Comparison of ENCODE assay signal across 19 cellular contexts in genomic region chr13:32824061-32824460, GRCh38.
A peak's percentile ranks its signal among the peaks of the same experiment; 100 is the strongest.
DNase-seq lines count a peak whose midpoint lies in the region; ATAC-seq and TF ChIP-seq lines count a peak whose summit lies in the region.
"Had no signal": no experiment of that assay in that cellular context is flagged by ENCODE, and none has a peak within 500 bp of the region (broad histone marks: within the 10 kb centered on the region; RNA-seq: fewer than 3 reads in every experiment).

No MANE protein-coding gene starts in this region.

- no TSS peak for BruUV-seq in MCF 10A (replicated peaks; lab: Mats Ljungman, UMichigan)

- H3K9ac ChIP-seq in subcutaneous abdominal adipose tissue (ENCODE audit: low read length in 5 of 5) = no peak overlapping the region
- H3K9ac ChIP-seq: BLaER1 treated with 17β-estradiol and CSF1 and Interleukin-3, amounts not matched to agents 10 nM and 100 nM had no signal

- H3K4me1 Mint-ChIP-seq in GM23338 (peaks cover 10% of the 10 kb centered on the region), MCF 10A (ENCODE audit: insufficient read depth, unreplicated experiment) (peaks cover 17% of the 10 kb centered on the region)

- no peak overlapping the region for H3K27ac Mint-ChIP-seq in GM23338
- no peak overlapping the region for H3K27ac Mint-ChIP-seq in MCF 10A (ENCODE audit: low read depth, unreplicated experiment)

- TF ChIP-seq CTCF in GM23338 (conservative IDR thresholded peaks at IDR 0.05; ENCODE audit: low read depth in 2 of 2) = no peak
- TF ChIP-seq CTCF in RWPE1 (conservative IDR thresholded peaks at IDR 0.05; ENCODE audit: low read depth) = no peak
- TF ChIP-seq CTCF in MCF 10A (IDR thresholded peaks at IDR 0.05; ENCODE audit: unreplicated experiment) = no peak

- POLR2A ChIA-PET in RWPE1 (lab: Yijun Ruan, JAX; ENCODE audit: low non-redundant PET) (interaction anchor here (0.5 to 0.7 kb wide), 2 partner anchors 9 to 1100 kb away, joined by 3 read pairs; no protein-coding TSS in a partner anchor), MCF 10A (lab: Yijun Ruan, JAX) (no interaction called here)

- H3K36me3 ChIP-seq in GM23338 (ENCODE audit: insufficient read depth) = no peaks in the 10 kb centered on the region
- no peaks in the 10 kb centered on the region for H3K36me3 ChIP-seq in subcutaneous abdominal adipose tissue (ENCODE audit: control insufficient read depth in 5 of 5, insufficient read depth in 5 of 5, low read length in 5 of 5)
- H3K36me3 ChIP-seq: BLaER1 treated with 17β-estradiol and CSF1 and Interleukin-3, amounts not matched to agents 10 nM and 100 nM; spleen had no signal

- DNase-seq in GM23338 (ENCODE audit: low spot score) (no peak), RWPE1 (ENCODE audit: low spot score) (no peak), fibroblast of gingiva (ENCODE audit: low read depth) (peak; percentile 8), MCF 10A (ENCODE audit: unreplicated experiment) (no peak), NCI-H1694 treated with DMSO at 0.1 percent for 48 hours (lab: John Stamatoyannopoulos, UW) (no peak)
- DNase-seq: activated CD4-positive, alpha-beta T cell treated with anti-CD3 and anti-CD28 coated beads, Interleukin-2, amount 50 U/mL, for 1 hour; activated CD8-positive, alpha-beta memory T cell treated with anti-CD3 and anti-CD28 coated beads, Interleukin-2, amount 50 U/mL, for 48 hours; activated gamma-delta T cell; KBM-7; left colon; NCI-H2107; NCI-H748 treated with DMSO at 0.1 percent for 48 hours; psoas muscle; spleen; stimulated activated CD8-positive, alpha-beta memory T cell treated with anti-CD3 and anti-CD28 coated beads, Interleukin-4, amount 100 ng/mL, for 48 hours had no signal

- intact Hi-C loops in MCF 10A (cut with micrococcal nuclease) = no loop called here

- no peaks in the 10 kb centered on the region for H3K27me3 ChIP-seq in GM23338 (ENCODE audit: insufficient read depth)
- H3K27me3 ChIP-seq in subcutaneous abdominal adipose tissue (ENCODE audit: control insufficient read depth in 5 of 5, insufficient read depth in 4 of 5, low read length in 5 of 5) = no peaks in the 10 kb centered on the region
- H3K27me3 ChIP-seq: BLaER1 treated with 17β-estradiol and CSF1 and Interleukin-3, amounts not matched to agents 10 nM and 100 nM; spleen had no signal

- peak overlapping the region; percentile 30; the same call in 1 of the 2 replicates for H3K27ac ChIP-seq in GM23338 (ENCODE audit: low read depth)
- H3K27ac ChIP-seq in RWPE1 = peak overlapping the region; percentile 54; the same call in 1 of the 2 replicates
- H3K27ac ChIP-seq in subcutaneous abdominal adipose tissue (ENCODE audit: low read depth, low read length) = peak overlapping the region; percentile 38
- H3K27ac ChIP-seq: BLaER1 treated with 17β-estradiol and CSF1 and Interleukin-3, amounts not matched to agents 10 nM and 100 nM; psoas muscle; spleen had no signal

- H3K79me2 ChIP-seq in GM23338 (replicated peaks; ENCODE audit: insufficient read depth) = no peaks in the 10 kb centered on the region

- H3K4me3 Mint-ChIP-seq in GM23338 = no peak overlapping the region
- H3K4me3 Mint-ChIP-seq in MCF 10A (ENCODE audit: unreplicated experiment) = no peak overlapping the region
- H3K4me3 Mint-ChIP-seq: neural crest cell had no signal

- peak overlapping the region; percentile 85 for H2AFZ ChIP-seq in GM23338

- H3K36me3 Mint-ChIP-seq in GM23338 (ENCODE audit: low read depth) = no peaks in the 10 kb centered on the region
- H3K36me3 Mint-ChIP-seq in MCF 10A (ENCODE audit: insufficient read depth, unreplicated experiment) = no peaks in the 10 kb centered on the region

- H3K27me3 Mint-ChIP-seq in GM23338 (ENCODE audit: insufficient read depth, low read depth, poor library complexity) (peaks cover 1% of the 10 kb centered on the region), MCF 10A (ENCODE audit: insufficient read depth, unreplicated experiment) (no peaks in the 10 kb centered on the region)

- no peak overlapping the region for H3K4me2 ChIP-seq in GM23338
- H3K4me2 ChIP-seq: BLaER1 treated with 17β-estradiol and CSF1 and Interleukin-3, amounts not matched to agents 10 nM and 100 nM had no signal

- H3K4me1 ChIP-seq in GM23338 (ENCODE audit: insufficient read depth) (no peaks in the 10 kb centered on the region), subcutaneous abdominal adipose tissue (ENCODE audit: control insufficient read depth in 5 of 5, insufficient read depth in 5 of 5, low read length in 5 of 5) (peaks cover 0 to 10% (median 7%) of the 10 kb centered on the region in 5 donors)
- H3K4me1 ChIP-seq: BLaER1 treated with 17β-estradiol and CSF1 and Interleukin-3, amounts not matched to agents 10 nM and 100 nM; psoas muscle had no signal

- ATAC-seq in GM23338 = peak; percentile 51
- ATAC-seq in HG02623 (IDR thresholded peaks at IDR 0.05; ENCODE audit: unreplicated experiment) = no peak
- ATAC-seq: left colon, psoas muscle had no signal

- H4K20me1 ChIP-seq in GM23338 (replicated peaks; ENCODE audit: insufficient read depth) = no peaks in the 10 kb centered on the region
- H4K20me1 ChIP-seq: BLaER1 treated with 17β-estradiol and CSF1 and Interleukin-3, amounts not matched to agents 10 nM and 100 nM had no signal

- H3K9me2 ChIP-seq in GM23338 (ENCODE audit: insufficient read depth) = no peaks in the 10 kb centered on the region

- H3K4me3 ChIP-seq in GM23338 = no peak overlapping the region
- H3K4me3 ChIP-seq in subcutaneous abdominal adipose tissue (ENCODE audit: low read depth in 1 of 5, low read length in 5 of 5) = peak overlapping the region in 3 of 5 donors; percentile 4 to 20 (median 14)
- H3K4me3 ChIP-seq: BLaER1 treated with 17β-estradiol and CSF1 and Interleukin-3, amounts not matched to agents 10 nM and 100 nM; psoas muscle; spleen had no signal

- H3K9me3 ChIP-seq in subcutaneous abdominal adipose tissue (ENCODE audit: control insufficient read depth in 5 of 5, low read length in 5 of 5) = no peaks in the 10 kb centered on the region
- H3K9me3 ChIP-seq: BLaER1 treated with 17β-estradiol and CSF1 and Interleukin-3, amounts not matched to agents 10 nM and 100 nM; psoas muscle; spleen had no signal

- H3K9me3 Mint-ChIP-seq in GM23338 = no peaks in the 10 kb centered on the region
- no peaks in the 10 kb centered on the region for H3K9me3 Mint-ChIP-seq in MCF 10A (ENCODE audit: unreplicated experiment)
- H3K9me3 Mint-ChIP-seq: neural crest cell had no signal

- no peaks in the 10 kb centered on the region for H3F3A ChIP-seq in GM23338 (replicated peaks; ENCODE audit: low read depth)

- CTCF ChIA-PET in RWPE1 (lab: Yijun Ruan, JAX) = interaction anchor here (1.0 kb wide), 1 partner anchor 442 kb away, joined by 3 read pairs; no protein-coding TSS in a partner anchor
- CTCF ChIA-PET in MCF 10A (lab: Yijun Ruan, JAX) = no interaction called here

TF ChIP-seq in GM23338, 12 proteins besides CTCF, POLR2A, EP300 and RAD21 (continues in another document):
- TF ChIP-seq POLR2AphosphoS5 (IDR thresholded peaks at IDR 0.05; ENCODE audit: low read depth) (no peak), STAT1 (IDR thresholded peaks at IDR 0.05; ENCODE audit: unreplicated experiment) (no peak), EZH2phosphoT487 (IDR thresholded peaks at IDR 0.05; ENCODE audit: unreplicated experiment) (no peak), JUNB (IDR thresholded peaks at IDR 0.05; ENCODE audit: unreplicated experiment) (no peak), NANOG (IDR thresholded peaks at IDR 0.05; ENCODE audit: borderline replicate concordance) (no peak)
